11 cellular contexts compared by ENCODE assay signal in the genomic region with DNA sequence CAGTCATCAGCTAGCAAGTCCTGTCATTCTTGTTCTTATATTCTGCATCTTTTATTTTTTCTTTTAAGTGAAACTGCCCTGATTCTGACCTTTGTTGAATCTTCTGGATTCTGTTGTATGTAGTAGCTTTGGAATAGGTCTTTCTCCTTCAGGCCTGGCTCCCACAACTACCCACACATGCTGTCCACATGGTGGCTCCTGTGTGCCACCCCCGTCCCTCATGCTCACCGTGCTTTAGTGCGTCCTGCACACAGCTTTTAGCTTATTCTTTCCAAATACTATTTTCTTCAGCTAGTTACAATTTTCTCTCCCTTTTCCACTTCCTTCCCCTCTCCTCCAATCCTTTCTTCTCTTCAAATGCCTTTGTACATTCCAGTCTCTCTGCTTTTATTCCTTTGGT.
DNase-seq lines count a peak whose midpoint lies in the region; TF ChIP-seq lines count a peak whose summit lies in the region.
"Had no signal": no experiment of that assay in that cellular context is flagged by ENCODE, and none has a peak within 500 bp of the region (broad histone marks: within the 10 kb centered on the region; RNA-seq: fewer than 3 reads in every experiment).

No MANE protein-coding gene starts in this region.

- H3K79me1 ChIP-seq in trophoblast cell (ENCODE audit: low read length) = no peaks in the 10 kb centered on the region

- H3K23ac ChIP-seq in trophoblast cell (ENCODE audit: low read length) = no peak overlapping the region

- H3K9me3 ChIP-seq in trophoblast cell (ENCODE audit: insufficient read depth, low read depth, low read length) = no peaks in the 10 kb centered on the region
- no peaks in the 10 kb centered on the region for H3K9me3 ChIP-seq in CD8-positive, alpha-beta memory T cell (ENCODE audit: low read length)
- H3K9me3 ChIP-seq: upper lobe of right lung had no signal

- H3K4me1 ChIP-seq in trophoblast cell (ENCODE audit: control insufficient read depth in 1 of 2, insufficient read depth in 2 of 2, low read length in 2 of 2) = no peaks in the 10 kb centered on the region
- no peaks in the 10 kb centered on the region for H3K4me1 ChIP-seq in CD8-positive, alpha-beta memory T cell (ENCODE audit: insufficient read depth, low read length)
- H3K4me1 ChIP-seq: upper lobe of right lung had no signal

- no CpG with 5 or more reads among the region's 3 CpGs for WGBS in trophoblast cell (ENCODE audit: extremely low coverage, insufficient coverage, insufficient read length)

- peak overlapping the region in 1 of 8 donors; percentile 33 for H3K27ac Mint-ChIP-seq in CD8-positive, alpha-beta memory T cell
- H3K27ac Mint-ChIP-seq in activated T-helper 2 cell treated with anti-CD3 and anti-CD28 coated beads, Interferon-gamma antibody, Interleukin-2, Interleukin-4, amounts not matched to agents 10 μg/mL and 5 μg/mL and 100 μg/mL, durations not matched to agents 14 hours and 24 hours and 36 hours = no peak overlapping the region
- H3K27ac Mint-ChIP-seq: T-cell had no signal

- DNase-seq in GM10248 (ENCODE audit: extremely low spot score) (no peak), SK-MEL-5 (ENCODE audit: low read depth, low spot score) (peak; percentile 34), fibroblast of pulmonary artery (ENCODE audit: low read depth) (peak; percentile 8), trophoblast cell (peak; percentile 2 to 55), KG1 (lab: John Stamatoyannopoulos, UW) (no peak)
- no peak for DNase-seq in CD8-positive, alpha-beta memory T cell
- DNase-seq in NK-92 treated with Interleukin-12 subunit alpha and Interleukin-12 subunit beta, amount 100 ng/mL, for 24 hours (lab: John Stamatoyannopoulos, UW) = no peak
- DNase-seq in activated T-helper 2 cell treated with anti-CD3 and anti-CD28 coated beads, Interferon-gamma antibody, Interleukin-2, Interleukin-4, amounts not matched to agents 10 μg/mL and 5 μg/mL and 100 μg/mL, durations not matched to agents 14 hours and 24 hours and 36 hours (ENCODE audit: low spot score) = no peak
- DNase-seq: Karpas-422, T-cell, upper lobe of right lung had no signal

- no peak overlapping the region for H3K18ac ChIP-seq in trophoblast cell (ENCODE audit: low read length)

- no peaks in the 10 kb centered on the region for H3K27me3 ChIP-seq in trophoblast cell (ENCODE audit: insufficient read depth, low read length)
- no peaks in the 10 kb centered on the region for H3K27me3 ChIP-seq in CD8-positive, alpha-beta memory T cell (ENCODE audit: insufficient read depth, low read length, poor library complexity, severe bottlenecking)
- H3K27me3 ChIP-seq: upper lobe of right lung had no signal

- H3K27ac ChIP-seq in trophoblast cell (ENCODE audit: low read depth, low read length) = no peak overlapping the region
- H3K27ac ChIP-seq in CD8-positive, alpha-beta memory T cell (ENCODE audit: low read depth, low read length) = no peak overlapping the region
- H3K27ac ChIP-seq: upper lobe of right lung had no signal

- in situ Hi-C loops in SK-MEL-5 (cut with HindIII; ENCODE audit: low pct_unique_long_range_greater_than_20kb, low sequenced_read_pairs) = no loop called here

- no peak overlapping the region for H4K91ac ChIP-seq in trophoblast cell (ENCODE audit: low read depth, low read length)

- peak; percentile 17 for TF ChIP-seq CTCF in GM10248 (IDR thresholded peaks at IDR 0.05; ENCODE audit: control extremely low read depth, extremely low read depth, low read depth, missing control alignments)
- TF ChIP-seq CTCF in fibroblast of pulmonary artery (IDR thresholded peaks at IDR 0.05; ENCODE audit: low read length, missing control alignments) = no peak

- H3K9ac ChIP-seq in trophoblast cell (ENCODE audit: low read length) = no peak overlapping the region

- CTCF ChIA-PET in GM10248 (lab: Yijun Ruan, JAX) = interaction anchor here (0.9 to 1.4 kb wide), 6 partner anchors 8 to 51 kb away, joined by 3 to 4 read pairs (median 3); no protein-coding TSS in a partner anchor
- CTCF ChIA-PET in CD8-positive, alpha-beta memory T cell (lab: Charles Lee) = no interaction called here

- intact Hi-C loops in activated T-helper 2 cell treated with anti-CD3 and anti-CD28 coated beads, Interferon-gamma antibody, Interleukin-2, Interleukin-4, amounts not matched to agents 10 μg/mL and 5 μg/mL and 100 μg/mL, durations not matched to agents 14 hours and 24 hours and 36 hours (cut with micrococcal nuclease) = no loop called here

- no peak overlapping the region for H2BK5ac ChIP-seq in trophoblast cell (ENCODE audit: low read depth, low read length, poor library complexity)

- POLR2A ChIA-PET in GM10248 (lab: Yijun Ruan, JAX) = interaction anchor here (0.5 kb wide), 1 partner anchor 73 kb away, joined by 3 read pairs; no protein-coding TSS in a partner anchor
- POLR2A ChIA-PET in CD8-positive, alpha-beta memory T cell (lab: Charles Lee) = no interaction called here

- H4K8ac ChIP-seq in trophoblast cell (ENCODE audit: low read depth, low read length) = no peak overlapping the region

- H3K4me1 Mint-ChIP-seq in CD8-positive, alpha-beta memory T cell = peaks cover 5 to 10% (median 7%) of the 10 kb centered on the region in 3 donors
- no peaks in the 10 kb centered on the region for H3K4me1 Mint-ChIP-seq in activated T-helper 2 cell treated with anti-CD3 and anti-CD28 coated beads, Interferon-gamma antibody, Interleukin-2, Interleukin-4, amounts not matched to agents 10 μg/mL and 5 μg/mL and 100 μg/mL, durations not matched to agents 14 hours and 24 hours and 36 hours (ENCODE audit: low read depth)

- H4K12ac ChIP-seq in trophoblast cell (ENCODE audit: low read depth, low read length) = no peak overlapping the region

- H3K4me2 ChIP-seq in trophoblast cell (ENCODE audit: low read length) = no peak overlapping the region

- no peak overlapping the region for H2BK120ac ChIP-seq in trophoblast cell (ENCODE audit: insufficient read depth, low read length, poor library complexity)

- H3K27me3 Mint-ChIP-seq in CD8-positive, alpha-beta memory T cell = no peaks in the 10 kb centered on the region
- H3K27me3 Mint-ChIP-seq in activated T-helper 2 cell treated with anti-CD3 and anti-CD28 coated beads, Interferon-gamma antibody, Interleukin-2, Interleukin-4, amounts not matched to agents 10 μg/mL and 5 μg/mL and 100 μg/mL, durations not matched to agents 14 hours and 24 hours and 36 hours (ENCODE audit: low read depth) = no peaks in the 10 kb centered on the region
- H3K27me3 Mint-ChIP-seq: T-cell had no signal

- no peak overlapping the region for H2AK5ac ChIP-seq in trophoblast cell (ENCODE audit: low read length)

- no peak overlapping the region for H3K14ac ChIP-seq in trophoblast cell (ENCODE audit: low read length)

- peaks cover 7 to 12% of the 10 kb centered on the region in 2 experiments for H3K36me3 ChIP-seq in trophoblast cell (ENCODE audit: control insufficient read depth in 1 of 2, insufficient read depth in 2 of 2, low read length in 2 of 2)
- peaks cover 7% of the 10 kb centered on the region for H3K36me3 ChIP-seq in CD8-positive, alpha-beta memory T cell (ENCODE audit: insufficient read depth, low read length)

- no peak overlapping the region for H3K4me3 Mint-ChIP-seq in CD8-positive, alpha-beta memory T cell
- no peak overlapping the region for H3K4me3 Mint-ChIP-seq in activated T-helper 2 cell treated with anti-CD3 and anti-CD28 coated beads, Interferon-gamma antibody, Interleukin-2, Interleukin-4, amounts not matched to agents 10 μg/mL and 5 μg/mL and 100 μg/mL, durations not matched to agents 14 hours and 24 hours and 36 hours (ENCODE audit: low read depth)
- H3K4me3 Mint-ChIP-seq: T-cell had no signal

- no peak overlapping the region for H3K4ac ChIP-seq in trophoblast cell (ENCODE audit: low read depth, low read length)

- H3K36me3 Mint-ChIP-seq in CD8-positive, alpha-beta memory T cell = peaks cover 6 to 81% (median 33%) of the 10 kb centered on the region in 3 donors
- peaks cover 30% of the 10 kb centered on the region for H3K36me3 Mint-ChIP-seq in activated T-helper 2 cell treated with anti-CD3 and anti-CD28 coated beads, Interferon-gamma antibody, Interleukin-2, Interleukin-4, amounts not matched to agents 10 μg/mL and 5 μg/mL and 100 μg/mL, durations not matched to agents 14 hours and 24 hours and 36 hours (ENCODE audit: low read depth)

- H3K9me3 Mint-ChIP-seq in CD8-positive, alpha-beta memory T cell = no peaks in the 10 kb centered on the region
- no peaks in the 10 kb centered on the region for H3K9me3 Mint-ChIP-seq in activated T-helper 2 cell treated with anti-CD3 and anti-CD28 coated beads, Interferon-gamma antibody, Interleukin-2, Interleukin-4, amounts not matched to agents 10 μg/mL and 5 μg/mL and 100 μg/mL, durations not matched to agents 14 hours and 24 hours and 36 hours
- H3K9me3 Mint-ChIP-seq: T-cell had no signal

- H3K4me3 ChIP-seq in fibroblast of pulmonary artery (replicated peaks; ENCODE audit: low read depth, low read length) (no peak overlapping the region), trophoblast cell (ENCODE audit: low read depth, low read length) (no peak overlapping the region)
- no peak overlapping the region for H3K4me3 ChIP-seq in CD8-positive, alpha-beta memory T cell (ENCODE audit: low read length)
- H3K4me3 ChIP-seq: upper lobe of right lung had no signal

- H2AFZ ChIP-seq in trophoblast cell (ENCODE audit: insufficient read depth, low read length, poor library complexity) = no peak overlapping the region

- H3K79me2 ChIP-seq in trophoblast cell (ENCODE audit: control insufficient read depth, insufficient read depth, low read length, poor library complexity) = no peaks in the 10 kb centered on the region

- no peak overlapping the region for H2BK12ac ChIP-seq in trophoblast cell (ENCODE audit: low read length)

Comparison
In these comparisons a context has a peak if more than half of its experiments do, and no peak if none do; other contexts are left out.
1. DNase-seq: peak in SK-MEL-5 (single experiment), fibroblast of pulmonary artery (single experiment) and trophoblast cell (2 of 2); none in GM10248 (single experiment), CD8-positive, alpha-beta memory T cell (0 of 5), NK-92 treated with Interleukin-12 subunit alpha and Interleukin-12 subunit beta, amount 100 ng/mL, for 24 hours (single experiment), KG1 (single experiment) and activated T-helper 2 cell treated with anti-CD3 and anti-CD28 coated beads, Interferon-gamma antibody, Interleukin-2, Interleukin-4, amounts not matched to agents 10 μg/mL and 5 μg/mL and 100 μg/mL, durations not matched to agents 14 hours and 24 hours and 36 hours (single experiment).